In genomic region chr17:74671031-74671771, GRCh38 we compare ENCODE assay signal across 8 cellular contexts. TPM values are rescaled to one million over a fixed set of nuclear protein-coding genes. Genes with fewer than 3 reads are reported as not detected.
DNase-seq lines count a peak whose midpoint lies in the region; ATAC-seq lines count a peak whose summit lies in the region.

No MANE protein-coding gene starts in this region.

- no peak overlapping the region for H3K18ac ChIP-seq in mesenchymal stem cell (ENCODE audit: low read depth in 1 of 2, low read length in 2 of 2)

- in situ Hi-C loops in KBM-7 (cut with MboI; ENCODE audit: low pct_unique_long_range_greater_than_20kb, low sequenced_read_pairs), result no loop called here

- DNase-seq in AG08396 (ENCODE audit: low spot score) (peak; percentile 76), KBM-7 (peak; percentile 79), mesenchymal stem cell (peak; percentile 74)
- DNase-seq in activated CD8-positive, alpha-beta memory T cell treated with anti-CD3 and anti-CD28 coated beads for 4 hours (ENCODE audit: low read depth in 2 of 2), result peak; percentile 22 to 43
- peak; percentile 50 to 58 (median 57) for DNase-seq in effector memory CD8-positive, alpha-beta T cell
- DNase-seq in stimulated activated CD8-positive, alpha-beta memory T cell treated with anti-CD3 and anti-CD28 coated beads, Interleukin-15, amount 100 ng/mL, for 48 hours (ENCODE audit: low read depth in 2 of 2), result peak; percentile 39 to 53

- H2AFZ ChIP-seq in mesenchymal stem cell (ENCODE audit: low read depth, low read length), result no peak overlapping the region

- H3K27ac ChIP-seq in mesenchymal stem cell (ENCODE audit: low read length, poor library complexity, severe bottlenecking), result no peak overlapping the region

- H3K9me3 ChIP-seq in mesenchymal stem cell (ENCODE audit: control insufficient read depth, low read length), result no peaks in the 10 kb centered on the region

- no peak overlapping the region for H3K14ac ChIP-seq in mesenchymal stem cell (ENCODE audit: low read length in 2 of 2)

- H3K27me3 Mint-ChIP-seq in effector memory CD8-positive, alpha-beta T cell, result peaks cover 55 to 90% of the 10 kb centered on the region in 2 donors

- H3K79me1 ChIP-seq in mesenchymal stem cell (replicated peaks; ENCODE audit: low read length, poor library complexity, severe bottlenecking), result no peaks in the 10 kb centered on the region

- peaks cover 0 to 4% of the 10 kb centered on the region in 2 donors for H3K9me3 Mint-ChIP-seq in effector memory CD8-positive, alpha-beta T cell

- H2AK5ac ChIP-seq in mesenchymal stem cell (ENCODE audit: low read length, severe bottlenecking), result no peak overlapping the region

- H3K4ac ChIP-seq in mesenchymal stem cell (ENCODE audit: low read depth in 1 of 2, low read length in 2 of 2), result no peak overlapping the region

- no peak overlapping the region for H4K8ac ChIP-seq in mesenchymal stem cell (ENCODE audit: low read length)

- no peak overlapping the region for H3K4me3 ChIP-seq in mesenchymal stem cell (ENCODE audit: insufficient read depth in 1 of 2, low read depth in 1 of 2, low read length in 2 of 2)

- H3K27me3 ChIP-seq in mesenchymal stem cell (ENCODE audit: control insufficient read depth in 1 of 2, insufficient read depth in 1 of 2, low read length in 2 of 2), result peaks cover 26 to 37% of the 10 kb centered on the region in 2 experiments

- no peak overlapping the region for H3K9ac ChIP-seq in mesenchymal stem cell (ENCODE audit: low read length)

- 12% methylated on average over 57 of the region's 57 CpGs for WGBS in mesenchymal stem cell

- peak overlapping the region in 1 of 2 donors; percentile 38 for H3K27ac Mint-ChIP-seq in effector memory CD8-positive, alpha-beta T cell

- peak overlapping the region; percentile 22 for H3K4me2 ChIP-seq in mesenchymal stem cell (ENCODE audit: low read length, poor library complexity, severe bottlenecking)

- peak overlapping the region; percentile 31 for H2BK5ac ChIP-seq in mesenchymal stem cell (ENCODE audit: low read depth, low read length, poor library complexity, severe bottlenecking)

- no peak overlapping the region for H3K4me3 Mint-ChIP-seq in effector memory CD8-positive, alpha-beta T cell

- H2BK12ac ChIP-seq in mesenchymal stem cell (ENCODE audit: low read length in 2 of 2), result no peak overlapping the region

- H3K4me1 Mint-ChIP-seq in effector memory CD8-positive, alpha-beta T cell (ENCODE audit: low read depth in 2 of 2), result peaks cover 0 to 6% of the 10 kb centered on the region in 2 donors

- no peak overlapping the region for H4K91ac ChIP-seq in mesenchymal stem cell (ENCODE audit: low read length)

- H3K36me3 ChIP-seq in mesenchymal stem cell (ENCODE audit: control insufficient read depth in 1 of 2, insufficient read depth in 2 of 2, low read depth in 1 of 2, low read length in 2 of 2), result no peaks in the 10 kb centered on the region

- H2BK120ac ChIP-seq in mesenchymal stem cell (ENCODE audit: low read depth, low read length), result no peak overlapping the region

- H3K23ac ChIP-seq in mesenchymal stem cell (ENCODE audit: low read length in 2 of 2), result no peak overlapping the region

- ATAC-seq in effector memory CD8-positive, alpha-beta T cell (replicated peaks), result peak; percentile 95
- ATAC-seq in GM18867 (IDR thresholded peaks at IDR 0.05; ENCODE audit: unreplicated experiment) (no peak), GM21786 (IDR thresholded peaks at IDR 0.05; ENCODE audit: unreplicated experiment) (no peak)

- H2BK15ac ChIP-seq in mesenchymal stem cell (ENCODE audit: low read depth, poor library complexity, severe bottlenecking), result no peak overlapping the region

- peaks cover 3% of the 10 kb centered on the region for H3K36me3 Mint-ChIP-seq in effector memory CD8-positive, alpha-beta T cell (ENCODE audit: insufficient read depth)

- H3K4me1 ChIP-seq in mesenchymal stem cell (ENCODE audit: control insufficient read depth, insufficient read depth, low read depth, low read length), result peaks cover 2% of the 10 kb centered on the region

RNA-seq across cellular contexts. Expression of gene CD300LF, which starts 41.5 kb away (rescaled TPM):
- not detected for polyA plus RNA-seq in mesenchymal stem cell (2013, experiment 1 of 2)
- polyA plus RNA-seq in mesenchymal stem cell (2013, experiment 2 of 2), result not detected

RNA-seq across cellular contexts. Expression of gene CD300E, which starts 47.7 kb away (rescaled TPM):
- polyA plus RNA-seq in mesenchymal stem cell (2013, experiment 1 of 2), result not detected
- not detected for polyA plus RNA-seq in mesenchymal stem cell (2013, experiment 2 of 2)
